In genomic region chr10:70347321-70347720, GRCh38 we compare ENCODE assay signal across 15 cellular contexts. TPM values are rescaled to one million over a fixed set of nuclear protein-coding genes. Genes with fewer than 3 reads are reported as not detected.
A peak's percentile ranks its signal among the peaks of the same experiment; 100 is the strongest.
DNase-seq lines count a peak whose midpoint lies in the region; ATAC-seq and TF ChIP-seq lines count a peak whose summit lies in the region.
"Had no signal": no experiment of that assay in that cellular context is flagged by ENCODE, and none has a peak within 500 bp of the region (broad histone marks: within the 10 kb centered on the region; RNA-seq: fewer than 3 reads in every experiment).

No MANE protein-coding gene starts in this region.

- H3K9me3 ChIP-seq in IMR-90 (ENCODE audit: control insufficient read depth, insufficient read depth, low read length) (no peaks in the 10 kb centered on the region), psoas muscle (no peaks in the 10 kb centered on the region), spleen (no peaks in the 10 kb centered on the region), Caco-2 (no peaks in the 10 kb centered on the region)
- H3K9me3 ChIP-seq: HAP-1 had no signal

- H3K9ac ChIP-seq in IMR-90 (ENCODE audit: low read depth, low read length), result no peak overlapping the region

- H4K5ac ChIP-seq in IMR-90 (ENCODE audit: low read depth, low read length), result no peak overlapping the region

- 0 out of 2 replicates have a peak, but pooled peaks cover 1% of the 10 kb centered on the region for H3K9me1 ChIP-seq in IMR-90 (ENCODE audit: insufficient read depth, low read length)

- H3K27ac ChIP-seq in IMR-90 (ENCODE audit: insufficient read depth, low read length), result no peak overlapping the region
- peak overlapping the region; percentile 65 for H3K27ac ChIP-seq in psoas muscle
- H3K27ac ChIP-seq in spleen, result no peak overlapping the region

- ATAC-seq in IMR-90 (ENCODE audit: low read depth), result no peak
- ATAC-seq in psoas muscle, result no peak

- dilution Hi-C loops in IMR-90 (cut with HindIII; ENCODE audit: low sequenced_read_pairs, unreplicated experiment), result no loop called here

- H2AK9ac ChIP-seq in IMR-90 (replicated peaks; ENCODE audit: low read depth, low read length, poor library complexity), result no peak overlapping the region

- H3K4ac ChIP-seq in IMR-90 (ENCODE audit: low read depth, low read length), result no peak overlapping the region

- H2BK20ac ChIP-seq in IMR-90 (ENCODE audit: low read depth, low read length), result no peak overlapping the region

- intact Hi-C loops in IMR-90 (cut with micrococcal nuclease) (no loop called here), psoas muscle (cut with DNase I) (no loop called here), spleen (cut with DNase I; ENCODE audit: low total_unique reads) (no loop called here), Caco-2 (cut with micrococcal nuclease; ENCODE audit: unreplicated experiment) (no loop called here)

- H2AFZ ChIP-seq in IMR-90 (replicated peaks; ENCODE audit: low read length, poor library complexity), result no peak overlapping the region

- 83% methylated on average over 1 of the region's 11 CpGs; no CpG with 5 or more reads in 1 of the 2 experiments for WGBS in IMR-90 (ENCODE audit: extremely low coverage in 2 of 2, insufficient read length in 1 of 2), 2 experiments
- 87 to 94% (median 88%) methylated on average over 11 of the region's 11 CpGs for WGBS in psoas muscle, 3 donors
- WGBS in spleen, 5 donors, result 93 to 97% (median 96%) methylated on average over 11 of the region's 11 CpGs

- H3K23ac ChIP-seq in IMR-90 (ENCODE audit: low read depth, low read length), result no peak overlapping the region

- H3K36me3 Mint-ChIP-seq in chondrocyte (ENCODE audit: low read depth), result peaks cover 3% of the 10 kb centered on the region
- no peaks in the 10 kb centered on the region for H3K36me3 Mint-ChIP-seq in Caco-2 (ENCODE audit: insufficient read depth, unreplicated experiment)
- H3K36me3 Mint-ChIP-seq: CD4-positive, alpha-beta memory T cell had no signal

- H3K4me1 Mint-ChIP-seq in chondrocyte (ENCODE audit: low read depth) (peaks cover 6% of the 10 kb centered on the region), Caco-2 (ENCODE audit: low read depth, unreplicated experiment) (peaks cover 10% of the 10 kb centered on the region)
- H3K4me1 Mint-ChIP-seq: CD4-positive, alpha-beta memory T cell had no signal

- H3K27me3 ChIP-seq in IMR-90 (ENCODE audit: control insufficient read depth, insufficient read depth, low read length), result 0 out of 2 replicates have a peak, but pooled peaks cover 3% of the 10 kb centered on the region
- H3K27me3 ChIP-seq in psoas muscle (ENCODE audit: insufficient read depth in 3 of 3, low read length in 2 of 3), result no peaks in the 10 kb centered on the region
- H3K27me3 ChIP-seq in spleen (replicated peaks in 1 of 7), result no peaks in the 10 kb centered on the region
- no peaks in the 10 kb centered on the region for H3K27me3 ChIP-seq in Caco-2 (replicated peaks; ENCODE audit: control insufficient read depth, insufficient read depth, low read length)

- H2BK5ac ChIP-seq in IMR-90 (ENCODE audit: low read depth, low read length, poor library complexity, severe bottlenecking), result no peak overlapping the region

- H3K9me3 Mint-ChIP-seq in chondrocyte (ENCODE audit: low read depth) (no peaks in the 10 kb centered on the region), Caco-2 (ENCODE audit: unreplicated experiment) (no peaks in the 10 kb centered on the region)
- H3K9me3 Mint-ChIP-seq: CD4-positive, alpha-beta memory T cell; HFFc6 had no signal

- TF ChIP-seq CTCF in IMR-90 (conservative IDR thresholded peaks at IDR 0.05; ENCODE audit: low read depth, low read length) (no peak), chondrocyte (IDR thresholded peaks at IDR 0.05) (no peak), psoas muscle (IDR thresholded peaks at IDR 0.05) (no peak), spleen (IDR thresholded peaks at IDR 0.05 in 8 of 11, conservative IDR thresholded peaks at IDR 0.05 in 3 of 11) (no peak), Caco-2 (IDR thresholded peaks at IDR 0.05; ENCODE audit: insufficient read depth in 1 of 2, low read depth in 1 of 2, low read length in 1 of 2, severe bottlenecking in 1 of 2, unreplicated experiment in 1 of 2) (no peak)

- no peak overlapping the region for H3K4me3 ChIP-seq in IMR-90 (ENCODE audit: insufficient read depth, low read depth, low read length)
- no peak overlapping the region for H3K4me3 ChIP-seq in psoas muscle
- no peak overlapping the region for H3K4me3 ChIP-seq in spleen
- H3K4me3 ChIP-seq in Caco-2 (ENCODE audit: low read depth, low read length), result no peak overlapping the region
- H3K4me3 ChIP-seq: HAP-1 had no signal

- no peak overlapping the region for H2BK15ac ChIP-seq in IMR-90 (ENCODE audit: low read depth, low read length)

- no peak overlapping the region for H3K56ac ChIP-seq in IMR-90 (ENCODE audit: extremely low read depth, insufficient read depth, low read length)

- no peaks in the 10 kb centered on the region for H4K20me1 ChIP-seq in IMR-90 (ENCODE audit: insufficient read depth, low read length)

- in situ Hi-C loops in IMR-90 (cut with MboI; ENCODE audit: low sequenced_read_pairs), result no loop called here

- H3K36me3 ChIP-seq in IMR-90 (ENCODE audit: control insufficient read depth, insufficient read depth, low read length), result no peaks in the 10 kb centered on the region
- no peaks in the 10 kb centered on the region for H3K36me3 ChIP-seq in psoas muscle (ENCODE audit: insufficient read depth in 1 of 2, low read depth in 1 of 2)
- H3K36me3 ChIP-seq in spleen, result no peaks in the 10 kb centered on the region
- no peaks in the 10 kb centered on the region for H3K36me3 ChIP-seq in Caco-2 (ENCODE audit: control insufficient read depth, insufficient read depth, low read length)
- H3K36me3 ChIP-seq: HAP-1 had no signal

- H3K27me3 Mint-ChIP-seq in chondrocyte (ENCODE audit: low read depth), result no peaks in the 10 kb centered on the region
- no peaks in the 10 kb centered on the region for H3K27me3 Mint-ChIP-seq in Caco-2 (ENCODE audit: insufficient read depth, unreplicated experiment)
- H3K27me3 Mint-ChIP-seq: CD4-positive, alpha-beta memory T cell had no signal

- TF ChIP-seq POLR2A in IMR-90 (IDR thresholded peaks at IDR 0.05; ENCODE audit: low read depth, low read length) (no peak), spleen (IDR thresholded peaks at IDR 0.05) (no peak)

- POLR2A ChIA-PET in IMR-90 (lab: Charles Lee; ENCODE audit: unreplicated experiment) (no interaction called here), Caco-2 (lab: Charles Lee) (no interaction called here)

- H3K79me1 ChIP-seq in IMR-90 (ENCODE audit: low read depth in 1 of 2, low read length in 2 of 2), result no peaks in the 10 kb centered on the region; a peak in 1 of 4 replicates

- no TSS peak for BruUV-seq in IMR-90 (replicated peaks; lab: Mats Ljungman, UMichigan)
- BruUV-seq in Caco-2 (replicated peaks; lab: Mats Ljungman, UMichigan), result no TSS peak

- DNase-seq in IMR-90 (no peak), chondrocyte (ENCODE audit: low spot score) (peak; percentile 19), psoas muscle (no peak), spleen (peak; percentile 27), Caco-2 (no peak), SIG-M5 treated with dmso at 0.1 percent for 504 hours (lab: John Stamatoyannopoulos, UW; ENCODE audit: unreplicated experiment) (no peak), KG1 (lab: John Stamatoyannopoulos, UW) (no peak)
- DNase-seq: C1 segment of cervical spinal cord; CD4-positive, alpha-beta memory T cell; COR-L47; DMS153; DND-41; GOT3; HFFc6 had no signal

- H3K27ac Mint-ChIP-seq in chondrocyte (ENCODE audit: unreplicated experiment) (no peak overlapping the region), Caco-2 (ENCODE audit: unreplicated experiment) (no peak overlapping the region)
- H3K27ac Mint-ChIP-seq: CD4-positive, alpha-beta memory T cell; HFFc6 had no signal

- CTCF ChIA-PET in IMR-90 (lab: Yijun Ruan, JAX) (no interaction called here), Caco-2 (lab: Charles Lee) (interaction anchor here (1.9 to 4.7 kb wide), 3 partner anchors 17 to 125 kb away, joined by 7 to 23 read pairs (median 13); no protein-coding TSS in a partner anchor)

- H3K14ac ChIP-seq in IMR-90 (replicated peaks; ENCODE audit: low read depth, low read length), result no peak overlapping the region

- no peak overlapping the region for H3K4me3 Mint-ChIP-seq in chondrocyte (ENCODE audit: unreplicated experiment)
- no peak overlapping the region for H3K4me3 Mint-ChIP-seq in Caco-2 (ENCODE audit: unreplicated experiment)
- H3K4me3 Mint-ChIP-seq: CD4-positive, alpha-beta memory T cell; HFFc6 had no signal

- no peak overlapping the region for H4K91ac ChIP-seq in IMR-90 (ENCODE audit: insufficient read depth, low read depth, low read length)

- no peak for TF ChIP-seq RAD21 in IMR-90 (IDR thresholded peaks at IDR 0.05; ENCODE audit: low read length)

- no peak overlapping the region for H2BK120ac ChIP-seq in IMR-90 (ENCODE audit: low read depth, low read length)

- H4K8ac ChIP-seq in IMR-90 (ENCODE audit: low read depth in 2 of 2, low read length in 2 of 2), result no peak overlapping the region

- peaks cover 3% of the 10 kb centered on the region for H3K4me1 ChIP-seq in IMR-90 (ENCODE audit: control insufficient read depth, insufficient read depth, low read length)
- H3K4me1 ChIP-seq in psoas muscle, result peaks cover 47% of the 10 kb centered on the region
- H3K4me1 ChIP-seq in spleen, result peaks cover 0 to 17% (median 2%) of the 10 kb centered on the region in 6 donors
- peaks cover 23% of the 10 kb centered on the region for H3K4me1 ChIP-seq in Caco-2

- no peak overlapping the region for H3K18ac ChIP-seq in IMR-90 (ENCODE audit: low read depth, low read length)

- H2AK5ac ChIP-seq in IMR-90 (ENCODE audit: low read depth, low read length), result peak overlapping the region; percentile 21; the same call in 1 of the 2 replicates

- H3K4me2 ChIP-seq in IMR-90 (ENCODE audit: low read depth, low read length), result no peak overlapping the region

TF ChIP-seq in IMR-90, 13 proteins besides CTCF, POLR2A, EP300 and RAD21 (continues in another document):
- no peak for TF ChIP-seq RFX5 (IDR thresholded peaks at IDR 0.05; ENCODE audit: low read depth, low read length)

RNA-seq across cellular contexts. Expression of gene LRRC20, which starts 35.1 kb away (rescaled TPM):
- 6.9 and 9.5 TPM in 2 replicates for total RNA-seq in IMR-90 (2012; rRNA removed)
- polyA plus RNA-seq in IMR-90 (2012; rRNA removed), result 11.5 and 12.4 TPM in 2 replicates
- polyA plus RNA-seq in IMR-90 (2012; cell fraction: cytosol; rRNA removed), result 8.1 and 15.0 TPM in 2 replicates
- 9.0 and 12.6 TPM in 2 replicates for polyA plus RNA-seq in IMR-90 (2012; cell fraction: nucleus; rRNA removed; ENCODE audit: low replicate concordance)
- total RNA-seq in chondrocyte, result 8.8 to 10.8 TPM (median 9.5 TPM) in 3 replicates
- total RNA-seq in psoas muscle, result 100 to 1,000 TPM in 3 of 4 donors, 10 to 100 TPM in 1; 66.1 to 143 (median 140) TPM
- 100 to 1,000 TPM in 1 of 3 donors, 10 to 100 TPM in 2; 26.4 to 153 (median 67.2) TPM for polyA plus RNA-seq in psoas muscle
- 1 to 10 TPM; 2.4 to 4.9 (median 3.9) TPM for total RNA-seq in spleen
- 1 to 10 TPM; 1.6 to 3.6 (median 2.9) TPM for polyA plus RNA-seq in spleen
- 27.1 and 28.1 TPM in 2 replicates for total RNA-seq in Caco-2 (2022)

RNA-seq across cellular contexts. Expression of gene EIF4EBP2, which starts 56.6 kb away (rescaled TPM):
- total RNA-seq in IMR-90 (2012; rRNA removed) (15.6 and 20.8 TPM in 2 replicates), chondrocyte (39.6 to 52.9 TPM (median 41.0 TPM) in 3 replicates), psoas muscle (10 to 100 TPM; 41.3 to 75.0 (median 62.0) TPM), spleen (10 to 100 TPM; 44.7 to 82.5 (median 71.3) TPM), Caco-2 (2022) (166 and 168 TPM in 2 replicates)
- polyA plus RNA-seq in IMR-90 (2012; rRNA removed) (10.4 and 13.7 TPM in 2 replicates), psoas muscle (10 to 100 TPM; 13.0 to 76.6 (median 33.8) TPM), spleen (10 to 100 TPM; 12.5 to 22.8 (median 15.7) TPM)
- 3.8 and 5.4 TPM in 2 replicates for polyA plus RNA-seq in IMR-90 (2012; cell fraction: cytosol; rRNA removed)
- polyA plus RNA-seq in IMR-90 (2012; cell fraction: nucleus; rRNA removed; ENCODE audit: low replicate concordance), result 2.9 and 17.2 TPM in 2 replicates

Comparison
In these comparisons a context has a peak if more than half of its experiments do, and no peak if none do; other contexts are left out.
1. DNase-seq: peak in chondrocyte (single experiment) and spleen (single experiment); none in IMR-90 (single experiment), psoas muscle (0 of 2), Caco-2 (0 of 2), SIG-M5 treated with dmso at 0.1 percent for 504 hours (single experiment) and KG1 (single experiment).